Comparison of ENCODE assay signal across 32 cellular contexts in the genomic region with DNA sequence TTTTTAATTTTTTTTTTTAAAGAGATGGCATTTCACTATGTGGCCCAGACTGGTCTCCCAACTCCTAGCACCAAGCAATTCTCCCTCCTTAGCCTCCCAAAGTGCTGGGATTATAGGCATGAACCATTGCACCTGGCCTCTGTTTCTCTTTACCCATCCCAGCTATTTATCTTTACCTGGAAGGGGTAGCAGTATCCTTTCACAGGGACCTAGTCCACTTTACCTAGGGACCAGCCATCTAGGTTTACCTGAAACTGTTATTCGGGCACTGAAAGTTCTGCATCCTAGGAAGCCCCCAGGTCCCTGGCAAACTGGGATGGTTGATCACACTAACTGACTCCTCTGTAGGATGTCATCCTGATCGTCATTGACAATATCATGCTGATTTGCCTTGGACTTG. TPM values are rescaled to one million over a fixed set of nuclear protein-coding genes. Genes with fewer than 3 reads are reported as not detected.
"Had no signal": no experiment of that assay in that cellular context is flagged by ENCODE, and none has a peak within 500 bp of the region (broad histone marks: within the 10 kb centered on the region; RNA-seq: fewer than 3 reads in every experiment).

No MANE protein-coding gene starts in this region.

- H3K9me3 Mint-ChIP-seq: dendritic cell treated with granulocyte-macrophage colony-stimulating factor and Interleukin-4, amounts not matched to agents 40 ng/mL and 50 ng/mL, for 4 days; nephron; stimulated activated naive CD8-positive, alpha-beta T cell treated with anti-CD3 and anti-CD28 coated beads, Interleukin-15, amount 100 ng/mL, for 72 hours had no signal

- H3K27me3 ChIP-seq: colonic mucosa, esophagus muscularis mucosa, foreskin keratinocyte, gastroesophageal sphincter, heart left ventricle, hepatocyte, right atrium auricular region, suprapubic skin, thyroid gland, vagina had no signal

- H3K27ac Mint-ChIP-seq: dendritic cell treated with granulocyte-macrophage colony-stimulating factor and Interleukin-4, amounts not matched to agents 40 ng/mL and 50 ng/mL, for 4 days; nephron; stimulated activated naive CD8-positive, alpha-beta T cell treated with anti-CD3 and anti-CD28 coated beads, Interleukin-15, amount 100 ng/mL, for 72 hours had no signal

- H3K4me1 ChIP-seq: colonic mucosa, prostate gland had no signal

- H3K9me3 ChIP-seq: colonic mucosa, esophagus muscularis mucosa, gastroesophageal sphincter, heart left ventricle, prostate gland, right atrium auricular region, suprapubic skin, thyroid gland, vagina had no signal

- H3K27ac ChIP-seq: colonic mucosa, foreskin keratinocyte, hepatocyte, prostate gland, right atrium auricular region, suprapubic skin, thyroid gland had no signal

- H3K36me3 ChIP-seq: colonic mucosa, esophagus muscularis mucosa, gastroesophageal sphincter, heart left ventricle, prostate gland, right atrium auricular region, suprapubic skin, thyroid gland, vagina had no signal

- H3K4me3 ChIP-seq: colonic mucosa, esophagus muscularis mucosa, gastroesophageal sphincter, heart left ventricle, hepatocyte, prostate gland, right atrium auricular region, smooth muscle cell, suprapubic skin, thyroid gland, vagina had no signal

- DNase-seq: colonic mucosa; effector CD8-positive, alpha-beta T cell; foreskin keratinocyte; heart left ventricle; kidney; mesendoderm; midbrain; nucleus accumbens; stimulated activated CD4-positive, alpha-beta T cell treated with anti-CD3 and anti-CD28 coated beads, Interleukin-12 subunit alpha, Interleukin-12 subunit beta, amount 100 ng/mL, for 4 hours; stimulated activated CD4-positive, alpha-beta T cell treated with anti-CD3 and anti-CD28 coated beads, Interleukin-1b, Interleukin-23, amount 100 ng/mL, for 48 hours; stimulated activated CD4-positive, alpha-beta T cell treated with anti-CD3 and anti-CD28 coated beads, Interleukin-4, amount 100 ng/mL, for 1 hour; stimulated activated CD8-positive, alpha-beta memory T cell treated with anti-CD3 and anti-CD28 coated beads, Interleukin-4, amount 100 ng/mL, for 48 hours; stimulated activated naive CD4-positive, alpha-beta T cell; stimulated activated naive CD8-positive, alpha-beta T cell treated with anti-CD3 and anti-CD28 coated beads, Interleukin-15, amount 100 ng/mL, for 72 hours; thyroid gland; trophoblast cell had no signal

- H3K27me3 Mint-ChIP-seq: dendritic cell treated with granulocyte-macrophage colony-stimulating factor and Interleukin-4, amounts not matched to agents 40 ng/mL and 50 ng/mL, for 4 days; stimulated activated naive CD8-positive, alpha-beta T cell treated with anti-CD3 and anti-CD28 coated beads, Interleukin-15, amount 100 ng/mL, for 72 hours had no signal

- H3K4me3 Mint-ChIP-seq: dendritic cell treated with granulocyte-macrophage colony-stimulating factor and Interleukin-4, amounts not matched to agents 40 ng/mL and 50 ng/mL, for 4 days; nephron; stimulated activated naive CD8-positive, alpha-beta T cell treated with anti-CD3 and anti-CD28 coated beads, Interleukin-15, amount 100 ng/mL, for 72 hours had no signal

- ATAC-seq: foreskin keratinocyte; gastroesophageal sphincter; heart left ventricle; left lobe of liver; sciatic nerve; stimulated activated naive CD8-positive, alpha-beta T cell treated with anti-CD3 and anti-CD28 coated beads, Interleukin-15, amount 100 ng/mL, for 72 hours had no signal

RNA-seq across cellular contexts. Expression of a gene that starts 33.6 kb away (rescaled TPM):
- polyA plus RNA-seq: smooth muscle cell had no signal

RNA-seq across cellular contexts. Expression of a gene that starts 53.2 kb away (rescaled TPM):
- total RNA-seq: epithelial cell of proximal tubule, left lobe of liver, right atrium auricular region, smooth muscle cell, ureter, vagina had no signal
- polyA plus RNA-seq: hepatocyte had no signal

RNA-seq across cellular contexts. Expression of a gene that starts 56.4 kb away (rescaled TPM):
- total RNA-seq: fibroblast of lung, foreskin keratinocyte, hepatocyte, lung microvascular endothelial cell, right atrium auricular region, smooth muscle cell had no signal
